ENCODE assay signal across 17 cellular contexts in the genomic region with DNA sequence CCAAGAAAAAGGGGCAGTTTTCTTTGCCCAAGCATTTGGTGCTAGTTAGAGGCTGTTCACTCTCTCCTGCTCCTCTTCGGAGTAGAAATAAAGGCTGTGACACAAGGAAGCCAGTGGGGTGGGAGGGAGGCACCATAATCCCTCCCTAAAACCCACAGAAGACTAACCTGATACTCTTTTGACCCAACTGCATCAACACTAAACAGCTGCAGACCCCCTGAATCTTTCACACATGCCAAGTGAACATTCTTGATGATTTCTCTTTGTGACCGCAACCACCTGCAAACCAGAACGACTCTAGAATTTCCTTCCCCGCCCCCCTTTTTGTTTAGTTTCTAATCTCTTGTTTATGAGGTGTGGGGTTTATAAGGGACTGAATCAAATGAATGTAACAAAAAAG.
A peak's percentile ranks its signal among the peaks of the same experiment; 100 is the strongest.
DNase-seq lines count a peak whose midpoint lies in the region; ATAC-seq and TF ChIP-seq lines count a peak whose summit lies in the region.
"Had no signal": no experiment of that assay in that cellular context is flagged by ENCODE, and none has a peak within 500 bp of the region (broad histone marks: within the 10 kb centered on the region; RNA-seq: fewer than 3 reads in every experiment).

No MANE protein-coding gene starts in this region.

- peaks cover 28% of the 10 kb centered on the region for H3K36me3 Mint-ChIP-seq in activated CD8-positive, alpha-beta memory T cell treated with anti-CD3 and anti-CD28 coated beads, Interleukin-2, amount 10 ng/mL, durations not matched to agents 7 days and 5 days
- H3K36me3 Mint-ChIP-seq in stimulated activated memory B cell treated with anti-CD40 and anti-IgM and Interleukin-4, amounts not matched to agents 10 μg/mL and 1 μg/mL and 100 μg/mL, for 72 hours: peaks cover 57% of the 10 kb centered on the region
- H3K36me3 Mint-ChIP-seq in CD4-positive, alpha-beta T cell (ENCODE audit: low read depth): peaks cover 31% of the 10 kb centered on the region

- H3K27ac Mint-ChIP-seq in activated CD8-positive, alpha-beta memory T cell treated with anti-CD3 and anti-CD28 coated beads, Interleukin-2, amount 10 ng/mL, durations not matched to agents 7 days and 5 days: no peak overlapping the region
- H3K27ac Mint-ChIP-seq in stimulated activated memory B cell treated with anti-CD40 and anti-IgM and Interleukin-4, amounts not matched to agents 10 μg/mL and 1 μg/mL and 100 μg/mL, for 72 hours: no peak overlapping the region
- no peak overlapping the region for H3K27ac Mint-ChIP-seq in CD4-positive, alpha-beta T cell

- POLR2A ChIA-PET in CD4-positive, alpha-beta T cell (lab: Charles Lee): no interaction called here

- H3K4me1 Mint-ChIP-seq in activated CD8-positive, alpha-beta memory T cell treated with anti-CD3 and anti-CD28 coated beads, Interleukin-2, amount 10 ng/mL, durations not matched to agents 7 days and 5 days: peaks cover 16% of the 10 kb centered on the region
- peaks cover 17% of the 10 kb centered on the region for H3K4me1 Mint-ChIP-seq in stimulated activated memory B cell treated with anti-CD40 and anti-IgM and Interleukin-4, amounts not matched to agents 10 μg/mL and 1 μg/mL and 100 μg/mL, for 72 hours
- H3K4me1 Mint-ChIP-seq in CD4-positive, alpha-beta T cell (ENCODE audit: low read depth): peaks cover 21% of the 10 kb centered on the region

- H3K9me3 ChIP-seq in CD4-positive, alpha-beta T cell (ENCODE audit: control insufficient read depth, low read length): no peaks in the 10 kb centered on the region
- H3K9me3 ChIP-seq: ovary had no signal

- no peaks in the 10 kb centered on the region for H3K9me3 Mint-ChIP-seq in activated CD8-positive, alpha-beta memory T cell treated with anti-CD3 and anti-CD28 coated beads, Interleukin-2, amount 10 ng/mL, durations not matched to agents 7 days and 5 days (ENCODE audit: low read depth)
- no peaks in the 10 kb centered on the region for H3K9me3 Mint-ChIP-seq in stimulated activated memory B cell treated with anti-CD40 and anti-IgM and Interleukin-4, amounts not matched to agents 10 μg/mL and 1 μg/mL and 100 μg/mL, for 72 hours
- H3K9me3 Mint-ChIP-seq in CD4-positive, alpha-beta T cell: no peaks in the 10 kb centered on the region
- H3K9me3 Mint-ChIP-seq: stimulated activated naive CD8-positive, alpha-beta T cell treated with anti-CD3 and anti-CD28 coated beads, Interleukin-15, Interleukin-2, amounts not matched to agents 100 ng/mL and 50 ng/mL, for 24 hours had no signal

- no peak overlapping the region for H3K27ac ChIP-seq in CD4-positive, alpha-beta T cell (ENCODE audit: low read depth, low read length)
- H3K27ac ChIP-seq: ovary, SK-N-MC had no signal

- no peaks in the 10 kb centered on the region for H3K27me3 Mint-ChIP-seq in activated CD8-positive, alpha-beta memory T cell treated with anti-CD3 and anti-CD28 coated beads, Interleukin-2, amount 10 ng/mL, durations not matched to agents 7 days and 5 days
- no peaks in the 10 kb centered on the region for H3K27me3 Mint-ChIP-seq in stimulated activated memory B cell treated with anti-CD40 and anti-IgM and Interleukin-4, amounts not matched to agents 10 μg/mL and 1 μg/mL and 100 μg/mL, for 72 hours
- no peaks in the 10 kb centered on the region for H3K27me3 Mint-ChIP-seq in CD4-positive, alpha-beta T cell

- no peak overlapping the region for H3K4me3 Mint-ChIP-seq in activated CD8-positive, alpha-beta memory T cell treated with anti-CD3 and anti-CD28 coated beads, Interleukin-2, amount 10 ng/mL, durations not matched to agents 7 days and 5 days
- H3K4me3 Mint-ChIP-seq in stimulated activated memory B cell treated with anti-CD40 and anti-IgM and Interleukin-4, amounts not matched to agents 10 μg/mL and 1 μg/mL and 100 μg/mL, for 72 hours: no peak overlapping the region
- no peak overlapping the region for H3K4me3 Mint-ChIP-seq in CD4-positive, alpha-beta T cell
- H3K4me3 Mint-ChIP-seq: stimulated activated naive CD8-positive, alpha-beta T cell treated with anti-CD3 and anti-CD28 coated beads, Interleukin-15, Interleukin-2, amounts not matched to agents 100 ng/mL and 50 ng/mL, for 24 hours had no signal

- no peak for DNase-seq in activated CD8-positive, alpha-beta memory T cell treated with anti-CD3 and anti-CD28 coated beads, Interleukin-2, amount 10 ng/mL, durations not matched to agents 7 days and 5 days
- no peak for DNase-seq in activated CD8-positive, alpha-beta memory T cell treated with anti-CD3 and anti-CD28 coated beads for 24 hours
- DNase-seq in NAMALWA (ENCODE audit: low spot score) (peak; percentile 96), myocyte (ENCODE audit: low read depth) (peak; percentile 27), head of caudate nucleus (no peak)
- no peak for DNase-seq in CD4-positive, alpha-beta T cell
- DNase-seq: ACHN; activated CD8-positive, alpha-beta memory T cell treated with anti-CD3 and anti-CD28 coated beads, Interleukin-2, amount 50 U/mL, for 48 hours; amygdala; IMR-90; NCI-H1105; NCI-H226; ovary had no signal

- no peaks in the 10 kb centered on the region for H3K27me3 ChIP-seq in CD4-positive, alpha-beta T cell (ENCODE audit: control insufficient read depth, insufficient read depth, low read length)
- H3K27me3 ChIP-seq: ovary had no signal

- intact Hi-C loops in CD4-positive, alpha-beta T cell (cut with DNase I, micrococcal nuclease): no loop called here
- intact Hi-C loops in head of caudate nucleus (cut with DNase I): no loop called here

- CTCF ChIA-PET in activated CD8-positive, alpha-beta memory T cell treated with anti-CD3 and anti-CD28 coated beads, Interleukin-2, amount 10 ng/mL, durations not matched to agents 7 days and 5 days (lab: Charles Lee): interaction anchor here (0.8 to 1.8 kb wide), 2 partner anchors 14 to 138 kb away, joined by 3 to 4 read pairs; no protein-coding TSS in a partner anchor
- CTCF ChIA-PET in CD4-positive, alpha-beta T cell (lab: Charles Lee): no interaction called here

- peak; percentile 27 for ATAC-seq in activated CD8-positive, alpha-beta memory T cell treated with anti-CD3 and anti-CD28 coated beads, Interleukin-2, amount 10 ng/mL, durations not matched to agents 7 days and 5 days
- ATAC-seq in GM19468 (IDR thresholded peaks at IDR 0.05; ENCODE audit: extremely low read depth, unreplicated experiment): peak; percentile 69
- ATAC-seq in stimulated activated memory B cell treated with anti-CD40 and anti-IgM and Interleukin-4, amounts not matched to agents 10 μg/mL and 1 μg/mL and 100 μg/mL, for 72 hours: no peak
- ATAC-seq in CD4-positive, alpha-beta T cell (ENCODE audit: poor library complexity): no peak

- TF ChIP-seq CTCF in CD4-positive, alpha-beta T cell (IDR thresholded peaks at IDR 0.05): no peak

Comparison
In these comparisons a context has a peak if more than half of its experiments do, and no peak if none do; other contexts are left out.
1. ATAC-seq: peak in activated CD8-positive, alpha-beta memory T cell treated with anti-CD3 and anti-CD28 coated beads, Interleukin-2, amount 10 ng/mL, durations not matched to agents 7 days and 5 days (single experiment) and GM19468 (single experiment); none in stimulated activated memory B cell treated with anti-CD40 and anti-IgM and Interleukin-4, amounts not matched to agents 10 μg/mL and 1 μg/mL and 100 μg/mL, for 72 hours (single experiment) and CD4-positive, alpha-beta T cell (single experiment).
2. DNase-seq: peak in NAMALWA (single experiment) and myocyte (single experiment); none in activated CD8-positive, alpha-beta memory T cell treated with anti-CD3 and anti-CD28 coated beads, Interleukin-2, amount 10 ng/mL, durations not matched to agents 7 days and 5 days (single experiment), activated CD8-positive, alpha-beta memory T cell treated with anti-CD3 and anti-CD28 coated beads for 24 hours (single experiment), CD4-positive, alpha-beta T cell (0 of 10) and head of caudate nucleus (0 of 42).